8 cellular contexts compared by ENCODE assay signal in the genomic region with DNA sequence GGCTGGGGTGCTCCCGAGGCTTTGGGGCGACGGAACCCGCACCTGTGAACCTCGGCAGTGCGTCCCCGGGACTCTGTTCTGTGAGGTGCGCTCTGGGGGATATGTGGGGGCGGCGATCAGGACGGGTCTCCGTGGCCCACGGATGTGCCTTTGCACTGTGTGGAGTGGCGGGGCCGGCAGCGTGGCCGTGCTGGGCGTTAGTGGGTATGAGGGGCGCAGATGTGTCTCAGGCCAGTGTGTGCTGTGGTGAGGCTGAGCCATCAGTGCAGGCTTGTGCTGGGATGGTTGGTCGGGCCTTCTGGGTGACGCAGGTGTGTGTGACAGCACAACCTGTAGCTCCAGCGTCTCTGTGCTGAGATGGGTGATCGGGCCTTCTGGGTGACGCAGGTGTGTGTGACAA. TPM values are rescaled to one million over a fixed set of nuclear protein-coding genes. Genes with fewer than 3 reads are reported as not detected.
DNase-seq lines count a peak whose midpoint lies in the region; ATAC-seq and TF ChIP-seq lines count a peak whose summit lies in the region.

No MANE protein-coding gene starts in this region.

- dilution Hi-C loops in mammary epithelial cell (cut with HindIII; ENCODE audit: low sequenced_read_pairs), result loop anchor here (5.0 kb wide), 1 partner anchor 57 kb away; no protein-coding TSS in a partner anchor

- H3K27me3 ChIP-seq in mammary epithelial cell (ENCODE audit: insufficient read depth, low read length) (no peaks in the 10 kb centered on the region), aorta (ENCODE audit: control insufficient read depth in 1 of 2, insufficient read depth in 2 of 2, low read length in 1 of 2) (no peaks in the 10 kb centered on the region)

- H3K4me1 ChIP-seq in mammary epithelial cell (ENCODE audit: insufficient read depth, low read length) (peaks cover 8% of the 10 kb centered on the region), aorta (ENCODE audit: control insufficient read depth in 1 of 2, insufficient read depth in 2 of 2, low read length in 2 of 2) (no peaks in the 10 kb centered on the region)

- ATAC-seq in memory B cell (ENCODE audit: low read depth) (no peak), aorta (ENCODE audit: low FRiP score) (peak; percentile 62)

- H3K4me2 ChIP-seq in mammary epithelial cell (ENCODE audit: insufficient read depth, low read depth, low read length), result peak overlapping the region; percentile 85

- peaks cover 30% of the 10 kb centered on the region for H3K4me1 Mint-ChIP-seq in activated naive CD4-positive, alpha-beta T cell treated with anti-CD3 and anti-CD28 coated beads for 36 hours (ENCODE audit: low read depth)
- H3K4me1 Mint-ChIP-seq in memory B cell, result peaks cover 13% of the 10 kb centered on the region

- H3K27me3 Mint-ChIP-seq in activated naive CD4-positive, alpha-beta T cell treated with anti-CD3 and anti-CD28 coated beads for 36 hours (ENCODE audit: low read depth), result no peaks in the 10 kb centered on the region
- H3K27me3 Mint-ChIP-seq in memory B cell, result no peaks in the 10 kb centered on the region

- in situ Hi-C loops in mammary epithelial cell (cut with MboI; ENCODE audit: low sequenced_read_pairs in 2 of 2), result no loop called here

- BruUV-seq in mammary epithelial cell (replicated peaks; lab: Mats Ljungman, UMichigan), result no TSS peak

- H4K20me1 ChIP-seq in mammary epithelial cell (ENCODE audit: insufficient read depth, low read length), result no peaks in the 10 kb centered on the region

- H3K9me3 ChIP-seq in mammary epithelial cell (replicated peaks; ENCODE audit: insufficient read depth, low read length) (no peaks in the 10 kb centered on the region), aorta (ENCODE audit: control insufficient read depth, low read length) (no peaks in the 10 kb centered on the region)

- 73% methylated on average over 3 of the region's 24 CpGs for WGBS in mammary epithelial cell (ENCODE audit: low coverage, missing lambda C conversion rate)
- WGBS in aorta, 2 donors, result 50 to 58% methylated on average over 24 of the region's 24 CpGs

- DNase-seq in activated naive CD4-positive, alpha-beta T cell treated with anti-CD3 and anti-CD28 coated beads for 36 hours, result no peak
- no peak for DNase-seq in activated naive CD4-positive, alpha-beta T cell treated with anti-CD3 and anti-CD28 coated beads, Interleukin-2, amount 50 U/mL, for 16 hours
- DNase-seq in mammary epithelial cell (no peak), memory B cell (ENCODE audit: low spot score in 2 of 2) (no peak), aorta (no peak), iPS-NIHi7 (ENCODE audit: extremely low spot score) (no peak), AML-193 (lab: John Stamatoyannopoulos, UW) (no peak), islet precursor cell (no peak)

- H3K9ac ChIP-seq in mammary epithelial cell (ENCODE audit: insufficient read depth, low read length), result peak overlapping the region; percentile 9

- H3K36me3 ChIP-seq in mammary epithelial cell (ENCODE audit: insufficient read depth, low read length), result no peaks in the 10 kb centered on the region
- H3K36me3 ChIP-seq in aorta (ENCODE audit: control insufficient read depth in 1 of 2, insufficient read depth in 2 of 2, low read length in 1 of 2), result no peaks in the 10 kb centered on the region

- intact Hi-C loops in activated naive CD4-positive, alpha-beta T cell treated with anti-CD3 and anti-CD28 coated beads for 36 hours (cut with micrococcal nuclease), result loop anchor here (1.0 to 10.0 kb wide), 2 partner anchors 17 to 310 kb away; a partner anchor contains a TSS
- intact Hi-C loops in mammary epithelial cell (cut with micrococcal nuclease), result no loop called here
- intact Hi-C loops in aorta (cut with DNase I), result no loop called here

- peak overlapping the region; percentile 35 to 75 (median 57) for H3K4me3 ChIP-seq in mammary epithelial cell (replicated peaks in 1 of 3; ENCODE audit: insufficient read depth in 1 of 3, low read depth in 2 of 3, low read length in 3 of 3)
- peak overlapping the region; percentile 2 to 44 for H3K4me3 ChIP-seq in aorta (ENCODE audit: low read length in 2 of 2)

- CTCF ChIA-PET in activated naive CD4-positive, alpha-beta T cell treated with anti-CD3 and anti-CD28 coated beads for 36 hours (lab: Charles Lee), result interaction anchor here (1.4 kb wide), 1 partner anchor 17 kb away, joined by 3 read pairs; no protein-coding TSS in a partner anchor
- CTCF ChIA-PET in mammary epithelial cell (lab: Charles Lee; ENCODE audit: low non-redundant PET), result interaction anchor here (0.6 kb wide), 1 partner anchor 867 kb away, joined by 3 read pairs; no protein-coding TSS in a partner anchor

- TF ChIP-seq CTCF in mammary epithelial cell (conservative IDR thresholded peaks at IDR 0.05 in 1 of 2, IDR thresholded peaks at IDR 0.05 in 1 of 2; ENCODE audit: extremely low read depth in 1 of 2, insufficient read depth in 1 of 2, low read depth in 1 of 2, low read length in 2 of 2), result no peak

- peak overlapping the region; percentile 99 for H3K27ac Mint-ChIP-seq in activated naive CD4-positive, alpha-beta T cell treated with anti-CD3 and anti-CD28 coated beads for 36 hours
- peak overlapping the region; percentile 99 for H3K27ac Mint-ChIP-seq in memory B cell

- H3K36me3 Mint-ChIP-seq in activated naive CD4-positive, alpha-beta T cell treated with anti-CD3 and anti-CD28 coated beads for 36 hours (ENCODE audit: low read depth), result peaks cover 52% of the 10 kb centered on the region
- peaks cover 25% of the 10 kb centered on the region for H3K36me3 Mint-ChIP-seq in memory B cell

- H3K27ac ChIP-seq in mammary epithelial cell (ENCODE audit: insufficient read depth, low read depth, low read length) (peak overlapping the region; percentile 51), aorta (ENCODE audit: low read depth in 1 of 2, low read length in 2 of 2) (peak overlapping the region in 1 of 2 donors; percentile 69)

- H3K79me2 ChIP-seq in mammary epithelial cell (ENCODE audit: insufficient read depth, low read length), result no peaks in the 10 kb centered on the region

- H2AFZ ChIP-seq in mammary epithelial cell (ENCODE audit: low read depth, low read length), result peak overlapping the region; percentile 95

- H3K9me3 Mint-ChIP-seq in activated naive CD4-positive, alpha-beta T cell treated with anti-CD3 and anti-CD28 coated beads for 36 hours, result peaks cover 3% of the 10 kb centered on the region
- H3K9me3 Mint-ChIP-seq in memory B cell, result peaks cover under 1% of the 10 kb centered on the region

- H3K4me3 Mint-ChIP-seq in activated naive CD4-positive, alpha-beta T cell treated with anti-CD3 and anti-CD28 coated beads for 36 hours, result peak overlapping the region; percentile 94
- H3K4me3 Mint-ChIP-seq in memory B cell, result peak overlapping the region; percentile 92

RNA-seq across cellular contexts. Expression of a gene that starts 16.9 kb away (rescaled TPM):
- total RNA-seq in activated naive CD4-positive, alpha-beta T cell treated with anti-CD3 and anti-CD28 coated beads for 36 hours, result 10 to 100 TPM; 35.5 to 36.9 TPM
- total RNA-seq in mammary epithelial cell, result 10 to 100 TPM in 1 of 2 donors, 1 to 10 TPM in 1; 7.2 to 12.3 TPM
- 3.8 TPM for polyA plus RNA-seq in mammary epithelial cell
- 41.1 TPM for polyA minus RNA-seq in mammary epithelial cell
- 10 to 100 TPM; 21.4 to 59.6 TPM for total RNA-seq in aorta
- polyA plus RNA-seq in aorta, result 10 to 100 TPM in 1 of 2 donors, 1 to 10 TPM in 1; 7.3 to 13.3 TPM
